In the genomic region with DNA sequence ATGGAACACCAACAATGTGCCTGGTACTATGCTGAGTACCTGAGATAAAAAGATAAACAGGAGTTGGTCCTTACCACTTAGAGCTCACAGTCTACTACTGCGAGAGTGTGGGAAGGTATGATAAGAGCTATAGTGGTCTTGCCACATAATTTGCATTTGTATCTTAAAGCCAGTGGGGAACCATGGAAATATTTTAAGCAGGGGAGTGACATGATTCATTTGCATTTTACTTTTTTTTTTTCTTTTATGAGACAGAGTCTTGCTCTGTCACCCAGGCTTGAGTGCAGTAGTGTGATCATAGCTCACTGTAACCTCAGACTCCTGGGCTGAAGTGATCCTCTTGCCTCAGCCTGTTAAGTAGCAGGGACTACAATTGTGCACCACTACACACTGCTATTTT, we compare ENCODE assay signal across 8 cellular contexts. TPM values are rescaled to one million over a fixed set of nuclear protein-coding genes. Genes with fewer than 3 reads are reported as not detected.
DNase-seq lines count a peak whose midpoint lies in the region; ATAC-seq lines count a peak whose summit lies in the region.
"Not testable (repeated sequence)": the region's sequence is repeated elsewhere in the genome, so short reads cannot be mapped to it uniquely, and the experiment has no call there.

No MANE protein-coding gene starts in this region.

- peak overlapping the region; percentile 19 for H3K4me2 ChIP-seq in Karpas-422 (ENCODE audit: low read depth, low read length, poor library complexity, severe bottlenecking)

- not testable (repeated sequence) for H3K36me3 ChIP-seq in Karpas-422 (ENCODE audit: insufficient read depth, low read length)

- H3K79me2 ChIP-seq in Karpas-422 (ENCODE audit: low read length), result not testable (repeated sequence)

- DNase-seq in Karpas-422; activated naive CD8-positive, alpha-beta T cell treated with anti-CD3 and anti-CD28 coated beads, Interleukin-2, amount 10 ng/mL, durations not matched to agents 7 days and 5 days: not testable (repeated sequence)
- peak; percentile 4 for DNase-seq in stimulated activated naive CD8-positive, alpha-beta T cell treated with anti-CD3 and anti-CD28 coated beads, Interleukin-15, Interleukin-2, amounts not matched to agents 100 U/mL and 50 U/mL, for 24 hours

- H3K4me1 Mint-ChIP-seq in activated naive CD8-positive, alpha-beta T cell treated with anti-CD3 and anti-CD28 coated beads, Interleukin-2, amount 10 ng/mL, durations not matched to agents 7 days and 5 days, result not testable (repeated sequence)

- not testable (repeated sequence) for H3K9me2 ChIP-seq in Karpas-422 (replicated peaks; ENCODE audit: insufficient read depth, low read length)

- not testable (repeated sequence) for H3K9me3 Mint-ChIP-seq in activated naive CD8-positive, alpha-beta T cell treated with anti-CD3 and anti-CD28 coated beads, Interleukin-2, amount 10 ng/mL, durations not matched to agents 7 days and 5 days

- not testable (repeated sequence) for H4K20me1 ChIP-seq in Karpas-422 (ENCODE audit: insufficient read depth, low read depth, low read length)

- not testable (repeated sequence) for H2AFZ ChIP-seq in Karpas-422 (ENCODE audit: low read length)

- peaks cover 13% of the 10 kb centered on the region for H3K4me1 ChIP-seq in Karpas-422 (ENCODE audit: low read length)

- not testable (repeated sequence) for H3K4me3 ChIP-seq in Karpas-422 (ENCODE audit: low read length)

- not testable (repeated sequence) for H3K4me3 Mint-ChIP-seq in activated naive CD8-positive, alpha-beta T cell treated with anti-CD3 and anti-CD28 coated beads, Interleukin-2, amount 10 ng/mL, durations not matched to agents 7 days and 5 days

- POLR2A ChIA-PET in activated naive CD8-positive, alpha-beta T cell treated with anti-CD3 and anti-CD28 coated beads, Interleukin-2, amount 10 ng/mL, durations not matched to agents 7 days and 5 days (lab: Charles Lee), result not testable (repeated sequence)

- not testable (repeated sequence) for H3K27me3 ChIP-seq in Karpas-422 (ENCODE audit: low read length)

- H3K9ac ChIP-seq in Karpas-422 (ENCODE audit: low read length), result not testable (repeated sequence)

- not testable (repeated sequence) for H3K27ac Mint-ChIP-seq in activated naive CD8-positive, alpha-beta T cell treated with anti-CD3 and anti-CD28 coated beads, Interleukin-2, amount 10 ng/mL, durations not matched to agents 7 days and 5 days

- not testable (repeated sequence) for H3K9me3 ChIP-seq in Karpas-422 (ENCODE audit: low read length)

- peak overlapping the region; percentile 70 for H3K27ac ChIP-seq in Karpas-422 (ENCODE audit: low read length)

- H3K36me3 Mint-ChIP-seq in activated naive CD8-positive, alpha-beta T cell treated with anti-CD3 and anti-CD28 coated beads, Interleukin-2, amount 10 ng/mL, durations not matched to agents 7 days and 5 days, result not testable (repeated sequence)

- ATAC-seq in GM18519 (IDR thresholded peaks at IDR 0.05; ENCODE audit: low FRiP score, unreplicated experiment) (peak; percentile 95), GM19395 (IDR thresholded peaks at IDR 0.05; ENCODE audit: unreplicated experiment) (peak; percentile 91), GM21576 (IDR thresholded peaks at IDR 0.05; ENCODE audit: unreplicated experiment) (peak; percentile 73), HG02884 (IDR thresholded peaks at IDR 0.05; ENCODE audit: unreplicated experiment) (peak; percentile 90), HG03175 (IDR thresholded peaks at IDR 0.05; ENCODE audit: unreplicated experiment) (peak; percentile 96)
- peak; percentile 30 for ATAC-seq in activated naive CD8-positive, alpha-beta T cell treated with anti-CD3 and anti-CD28 coated beads, Interleukin-2, amount 10 ng/mL, durations not matched to agents 7 days and 5 days (ENCODE audit: low read depth)
- ATAC-seq in stimulated activated naive CD8-positive, alpha-beta T cell treated with anti-CD3 and anti-CD28 coated beads, Interleukin-15, Interleukin-2, amounts not matched to agents 100 U/mL and 50 U/mL, for 24 hours, result peak; percentile 96

- H3K27me3 Mint-ChIP-seq in activated naive CD8-positive, alpha-beta T cell treated with anti-CD3 and anti-CD28 coated beads, Interleukin-2, amount 10 ng/mL, durations not matched to agents 7 days and 5 days, result not testable (repeated sequence)

RNA-seq across cellular contexts. Expression of a gene that starts 53.6 kb away (rescaled TPM):
- 21.0 and 26.2 TPM in 2 replicates for total RNA-seq in Karpas-422 (2014; rRNA removed; shearing (Covaris generic); ENCODE audit: low replicate concordance)
- total RNA-seq in activated naive CD8-positive, alpha-beta T cell treated with anti-CD3 and anti-CD28 coated beads, Interleukin-2, amount 10 ng/mL, durations not matched to agents 7 days and 5 days, result 10 to 100 TPM; 26.3 to 31.0 TPM

RNA-seq across cellular contexts. Expression of a gene that starts 54.2 kb away (rescaled TPM):
- 15.6 and 33.3 TPM in 2 replicates for total RNA-seq in Karpas-422 (2014; rRNA removed; shearing (Covaris generic); ENCODE audit: low replicate concordance)
- 10 to 100 TPM; 23.9 to 24.1 TPM for total RNA-seq in activated naive CD8-positive, alpha-beta T cell treated with anti-CD3 and anti-CD28 coated beads, Interleukin-2, amount 10 ng/mL, durations not matched to agents 7 days and 5 days

Comparison
In these comparisons a context has a peak if more than half of its experiments do, and no peak if none do; other contexts are left out.
1. ATAC-seq: peak in every context shown above with its lines; median percentile 96 in HG03175; 96 in stimulated activated naive CD8-positive, alpha-beta T cell treated with anti-CD3 and anti-CD28 coated beads, Interleukin-15, Interleukin-2, amounts not matched to agents 100 U/mL and 50 U/mL, for 24 hours; 95 in GM18519; 91 in GM19395; 90 in HG02884; 73 in GM21576; 30 in activated naive CD8-positive, alpha-beta T cell treated with anti-CD3 and anti-CD28 coated beads, Interleukin-2, amount 10 ng/mL, durations not matched to agents 7 days and 5 days.